19 cellular contexts compared by ENCODE assay signal in the genomic region with DNA sequence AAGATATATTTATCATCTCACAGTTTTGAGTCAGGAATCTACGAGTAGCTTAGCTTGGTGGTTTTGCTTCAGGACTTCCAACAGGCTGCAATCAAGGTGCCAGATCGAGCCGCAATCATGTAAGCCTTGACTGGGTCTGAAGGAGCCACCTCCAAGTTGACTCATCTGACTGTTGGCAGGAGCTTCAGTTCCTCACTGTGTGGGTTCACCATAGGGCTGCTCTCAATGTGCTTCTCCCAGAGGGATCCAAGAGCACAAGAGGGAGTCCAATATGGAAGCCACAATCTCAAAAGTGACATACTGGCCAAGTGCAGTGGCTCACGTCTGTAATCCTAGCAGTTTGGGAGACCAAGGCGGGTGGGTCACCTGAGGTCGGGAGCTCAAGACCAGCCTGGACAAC. TPM values are rescaled to one million over a fixed set of nuclear protein-coding genes. Genes with fewer than 3 reads are reported as not detected.
DNase-seq lines count a peak whose midpoint lies in the region; ATAC-seq and TF ChIP-seq lines count a peak whose summit lies in the region.
"Had no signal": no experiment of that assay in that cellular context is flagged by ENCODE, and none has a peak within 500 bp of the region (broad histone marks: within the 10 kb centered on the region; RNA-seq: fewer than 3 reads in every experiment).

No MANE protein-coding gene starts in this region.

- ATAC-seq in GM18861 (IDR thresholded peaks at IDR 0.05; ENCODE audit: unreplicated experiment): no peak
- no peak for ATAC-seq in aorta (ENCODE audit: low FRiP score)

- H3K36me3 ChIP-seq in aorta (ENCODE audit: control insufficient read depth in 1 of 2, insufficient read depth in 2 of 2, low read length in 1 of 2): no peaks in the 10 kb centered on the region
- H3K36me3 ChIP-seq: HAP-1 had no signal

- peaks cover 0 to 2% of the 10 kb centered on the region in 2 donors for H3K27me3 ChIP-seq in aorta (ENCODE audit: control insufficient read depth in 1 of 2, insufficient read depth in 2 of 2, low read length in 1 of 2)

- H3K27ac ChIP-seq in aorta (ENCODE audit: low read depth in 1 of 2, low read length in 2 of 2): no peak overlapping the region

- H3K9me3 ChIP-seq in aorta (ENCODE audit: control insufficient read depth, low read length): no peaks in the 10 kb centered on the region
- H3K9me3 ChIP-seq: HAP-1 had no signal

- TF ChIP-seq CTCF in astrocyte of the cerebellum (IDR thresholded peaks at IDR 0.05; ENCODE audit: low read depth, low read length, missing control alignments) (no peak), fibroblast of the aortic adventitia (IDR thresholded peaks at IDR 0.05; ENCODE audit: insufficient read depth, low read length) (no peak)

- H3K4me3 ChIP-seq in astrocyte of the cerebellum (ENCODE audit: low read depth, low read length): no peak overlapping the region
- no peak overlapping the region for H3K4me3 ChIP-seq in fibroblast of the aortic adventitia (ENCODE audit: low read depth, low read length)
- no peak overlapping the region for H3K4me3 ChIP-seq in aorta (ENCODE audit: low read length in 2 of 2)
- H3K4me3 ChIP-seq: HAP-1 had no signal

- DNase-seq in AG08395 (ENCODE audit: low spot score) (peak; percentile 31), M059J (ENCODE audit: low read depth) (peak; percentile 77), astrocyte of the cerebellum (ENCODE audit: low read depth) (peak; percentile 47), fibroblast of the aortic adventitia (ENCODE audit: low read depth) (peak; percentile 1), aorta (no peak), HUDEP-2 (lab: John Stamatoyannopoulos, UW; ENCODE audit: unreplicated experiment in 76 of 76) (no peak), NCI-H345 (lab: John Stamatoyannopoulos, UW) (no peak)
- DNase-seq: CD4-positive, CD25-positive, alpha-beta regulatory T cell; DMS79 treated with DMSO at 0.1 percent for 48 hours; GF-D8; IMR-90; NCI-H1092 treated with DMSO at 0.1 percent for 48 hours; NCI-H1694; NCI-H2107; NCI-H69; RPMI8226 had no signal

- intact Hi-C loops in aorta (cut with DNase I): no loop called here

- in situ Hi-C loops in astrocyte of the cerebellum (cut with HindIII; ENCODE audit: low sequenced_read_pairs): no loop called here

- no peaks in the 10 kb centered on the region for H3K4me1 ChIP-seq in aorta (ENCODE audit: control insufficient read depth in 1 of 2, insufficient read depth in 2 of 2, low read length in 2 of 2)

- 85 to 86% methylated on average over 6 of the region's 6 CpGs for WGBS in aorta, 2 donors

RNA-seq across cellular contexts. Expression of a gene that starts 26.5 kb away (rescaled TPM):
- total RNA-seq in M059J (2014; rRNA removed; shearing (Covaris generic)): under 0.01 TPM in 1 of 2 replicates, not detected in the other
- total RNA-seq in fibroblast of the aortic adventitia (ENCODE audit: low replicate concordance) (under 0.01 TPM in 1 of 2 replicates, not detected in the other), aorta (under 1 TPM; 0.03 to 0.06 TPM)
- polyA plus RNA-seq in aorta: under 1 TPM in 1 of 2 donors, not detected in 1; 0.08 TPM
- total RNA-seq: CD4-positive, CD25-positive, alpha-beta regulatory T cell; IMR-90; LHCN-M2 had no signal
- polyA plus RNA-seq: CD4-positive, CD25-positive, alpha-beta regulatory T cell; IMR-90 had no signal

Comparison
In these comparisons a context has a peak if more than half of its experiments do, and no peak if none do; other contexts are left out.
1. DNase-seq: peak in AG08395 (single experiment), M059J (single experiment), astrocyte of the cerebellum (single experiment) and fibroblast of the aortic adventitia (single experiment); none in aorta (0 of 2), HUDEP-2 (0 of 76) and NCI-H345 (single experiment).